In the genomic region with DNA sequence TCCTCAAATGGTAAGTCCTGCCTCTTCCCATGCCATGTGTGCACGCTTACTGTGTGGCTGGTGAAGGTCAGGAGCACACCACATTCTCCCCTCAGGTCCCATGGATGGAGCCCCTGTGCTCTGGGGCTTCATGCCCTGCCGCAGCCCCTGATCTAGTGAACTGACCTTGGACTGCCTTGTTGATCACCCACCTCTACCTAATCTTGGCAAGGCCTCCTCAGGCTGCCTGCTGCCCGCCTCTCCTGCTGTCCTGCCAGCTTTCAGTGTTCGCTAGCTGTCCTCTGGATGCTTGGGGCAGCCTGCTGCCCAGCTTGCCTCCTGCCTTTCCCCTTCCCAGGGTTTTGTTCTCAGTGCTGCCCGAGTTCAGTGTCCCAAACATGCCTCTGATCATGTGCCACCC, we compare ENCODE assay signal across 1 cellular context.
TF ChIP-seq lines count a peak whose summit lies in the region.

No MANE protein-coding gene starts in this region.

TF ChIP-seq in WTC11, 78 proteins besides CTCF, POLR2A, EP300 and RAD21 (continued from another document):
- TF ChIP-seq, protein P1, sequence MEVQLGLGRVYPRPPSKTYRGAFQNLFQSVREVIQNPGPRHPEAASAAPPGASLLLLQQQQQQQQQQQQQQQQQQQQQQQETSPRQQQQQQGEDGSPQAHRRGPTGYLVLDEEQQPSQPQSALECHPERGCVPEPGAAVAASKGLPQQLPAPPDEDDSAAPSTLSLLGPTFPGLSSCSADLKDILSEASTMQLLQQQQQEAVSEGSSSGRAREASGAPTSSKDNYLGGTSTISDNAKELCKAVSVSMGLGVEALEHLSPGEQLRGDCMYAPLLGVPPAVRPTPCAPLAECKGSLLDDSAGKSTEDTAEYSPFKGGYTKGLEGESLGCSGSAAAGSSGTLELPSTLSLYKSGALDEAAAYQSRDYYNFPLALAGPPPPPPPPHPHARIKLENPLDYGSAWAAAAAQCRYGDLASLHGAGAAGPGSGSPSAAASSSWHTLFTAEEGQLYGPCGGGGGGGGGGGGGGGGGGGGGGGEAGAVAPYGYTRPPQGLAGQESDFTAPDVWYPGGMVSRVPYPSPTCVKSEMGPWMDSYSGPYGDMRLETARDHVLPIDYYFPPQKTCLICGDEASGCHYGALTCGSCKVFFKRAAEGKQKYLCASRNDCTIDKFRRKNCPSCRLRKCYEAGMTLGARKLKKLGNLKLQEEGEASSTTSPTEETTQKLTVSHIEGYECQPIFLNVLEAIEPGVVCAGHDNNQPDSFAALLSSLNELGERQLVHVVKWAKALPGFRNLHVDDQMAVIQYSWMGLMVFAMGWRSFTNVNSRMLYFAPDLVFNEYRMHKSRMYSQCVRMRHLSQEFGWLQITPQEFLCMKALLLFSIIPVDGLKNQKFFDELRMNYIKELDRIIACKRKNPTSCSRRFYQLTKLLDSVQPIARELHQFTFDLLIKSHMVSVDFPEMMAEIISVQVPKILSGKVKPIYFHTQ (CRISPR knock-in tag; IDR thresholded peaks at IDR 0.05), result no peak
- TF ChIP-seq ESRRA (CRISPR knock-in tag; IDR thresholded peaks at IDR 0.05; ENCODE audit: borderline replicate concordance), result no peak
